ENCODE assay signal across 9 cellular contexts in the genomic region with DNA sequence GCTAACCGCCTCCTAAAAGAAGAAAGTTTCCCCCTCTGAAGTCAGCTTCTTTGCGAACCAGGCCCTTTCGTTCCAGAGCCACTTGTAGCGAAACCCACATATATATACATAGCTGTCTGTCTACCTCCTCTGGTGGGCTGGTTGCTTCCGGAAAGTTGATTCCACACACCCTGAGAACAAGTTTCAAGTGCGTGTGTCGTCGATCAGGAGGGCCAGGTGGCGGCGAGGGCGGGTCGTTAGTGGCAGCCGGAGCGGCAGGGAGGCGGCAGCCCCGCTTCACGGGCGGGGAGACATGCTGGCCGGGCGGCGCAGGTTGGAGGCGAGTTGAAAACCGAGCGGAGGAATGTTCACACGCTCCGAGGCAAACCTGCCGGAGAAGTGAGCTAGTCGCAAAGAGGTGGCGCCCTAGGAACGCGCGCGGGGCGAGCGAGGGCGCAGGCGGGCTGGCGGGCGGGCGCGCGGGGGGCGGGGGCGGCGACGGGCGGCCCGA.
DNase-seq lines count a peak whose midpoint lies in the region; TF ChIP-seq lines count a peak whose summit lies in the region.
"Had no signal": no experiment of that assay in that cellular context is flagged by ENCODE, and none has a peak within 500 bp of the region (broad histone marks: within the 10 kb centered on the region; RNA-seq: fewer than 3 reads in every experiment).

No MANE protein-coding gene starts in this region.

- TF ChIP-seq CTCF in GM13976 (IDR thresholded peaks at IDR 0.05; ENCODE audit: borderline replicate concordance, control extremely low read depth, extremely low read depth, insufficient read depth, missing control alignments) = peak; percentile 38

- H3K27me3 ChIP-seq in HAP-1 (ENCODE audit: low read depth) = no peaks in the 10 kb centered on the region
- peaks cover 56 to 66% of the 10 kb centered on the region in 2 donors for H3K27me3 ChIP-seq in mucosa of rectum (ENCODE audit: control insufficient read depth in 2 of 2, insufficient read depth in 2 of 2, low read length in 2 of 2)

- H3K4me1 ChIP-seq in HAP-1 (peaks cover 12% of the 10 kb centered on the region; the same call in 1 of the 2 replicates), mucosa of rectum (ENCODE audit: control insufficient read depth in 2 of 2, insufficient read depth in 2 of 2, low read length in 2 of 2) (peaks cover 6 to 17% of the 10 kb centered on the region in 2 donors)

- no peaks in the 10 kb centered on the region for H3K36me3 ChIP-seq in HAP-1 (replicated peaks)
- H3K36me3 ChIP-seq in mucosa of rectum (ENCODE audit: control insufficient read depth in 2 of 2, insufficient read depth in 2 of 2, low read length in 2 of 2) = no peaks in the 10 kb centered on the region
- H3K36me3 ChIP-seq: neutrophil had no signal

- peak overlapping the region in 1 of 2 donors; percentile 37 for H3K9ac ChIP-seq in mucosa of rectum (ENCODE audit: low read depth in 1 of 2, low read length in 2 of 2)

- H3K9me3 ChIP-seq in HAP-1 (no peaks in the 10 kb centered on the region), mucosa of rectum (ENCODE audit: control insufficient read depth in 2 of 2, low read length in 2 of 2) (no peaks in the 10 kb centered on the region)
- H3K9me3 ChIP-seq: neutrophil had no signal

- H3K27ac ChIP-seq in epithelial cell of prostate = peak overlapping the region; percentile 98
- H3K27ac ChIP-seq in mucosa of rectum (ENCODE audit: low read depth in 2 of 2, low read length in 2 of 2) = peak overlapping the region in 1 of 2 donors; percentile 50
- H3K27ac ChIP-seq: neutrophil had no signal

- in situ Hi-C loops in GM13976 (cut with MboI; ENCODE audit: low sequenced_read_pairs, unreplicated experiment) = no loop called here
- in situ Hi-C loops in HAP-1 (cut with MboI; ENCODE audit: low sequenced_read_pairs) = no loop called here

- H3K4me3 ChIP-seq in HAP-1 (peak overlapping the region; percentile 37), mucosa of rectum (ENCODE audit: low read length in 2 of 2) (peak overlapping the region; percentile 58 to 70)

- DNase-seq in GM13976 (ENCODE audit: low spot score) (peak; percentile 79), HAP-1 (ENCODE audit: low spot score in 2 of 2) (peak; percentile 70 to 85), LoVo (ENCODE audit: low spot score) (peak; percentile 72), epithelial cell of prostate (ENCODE audit: low read depth, low spot score) (no peak), NCI-H1092 treated with DMSO at 0.1 percent for 48 hours (lab: John Stamatoyannopoulos, UW) (no peak)
- peak; percentile 42 to 47 for DNase-seq in activated CD4-positive, alpha-beta T cell treated with anti-CD3 and anti-CD28 coated beads, Interleukin-2, amount 50 U/mL, for 4 hours
- peak; percentile 60 for DNase-seq in stimulated activated naive CD4-positive, alpha-beta T cell treated with Interleukin-2 at 50 U/mL for 16 hours (lab: John Stamatoyannopoulos, UW)

Comparison
In these comparisons a context has a peak if more than half of its experiments do, and no peak if none do; other contexts are left out.
1. DNase-seq: peak in GM13976 (single experiment), HAP-1 (2 of 2), LoVo (single experiment), activated CD4-positive, alpha-beta T cell treated with anti-CD3 and anti-CD28 coated beads, Interleukin-2, amount 50 U/mL, for 4 hours (2 of 2) and stimulated activated naive CD4-positive, alpha-beta T cell treated with Interleukin-2 at 50 U/mL for 16 hours (single experiment); none in epithelial cell of prostate (single experiment) and NCI-H1092 treated with DMSO at 0.1 percent for 48 hours (single experiment).